ENCODE assay signal across 12 cellular contexts in genomic region chr9:20382460-20383071, GRCh38.
DNase-seq lines count a peak whose midpoint lies in the region; ATAC-seq and TF ChIP-seq lines count a peak whose summit lies in the region.
"Had no signal": no experiment of that assay in that cellular context is flagged by ENCODE, and none has a peak within 500 bp of the region (broad histone marks: within the 10 kb centered on the region; RNA-seq: fewer than 3 reads in every experiment).

No MANE protein-coding gene starts in this region.

- intact Hi-C loops in gastrocnemius medialis (cut with DNase I; ENCODE audit: low total_unique reads) = no loop called here

- ATAC-seq in activated naive CD4-positive, alpha-beta T cell treated with anti-CD3 and anti-CD28 coated beads, Interleukin-2, amount 50 U/mL, for 72 hours = peak; percentile 20 to 40
- ATAC-seq in HG03064 (IDR thresholded peaks at IDR 0.05; ENCODE audit: low read depth, unreplicated experiment) (peak; percentile 46), gastrocnemius medialis (no peak)

- no peaks in the 10 kb centered on the region for H3K9me3 ChIP-seq in gastrocnemius medialis

- DNase-seq in activated naive CD4-positive, alpha-beta T cell treated with anti-CD3 and anti-CD28 coated beads, Interleukin-2, amount 50 U/mL, for 72 hours (ENCODE audit: low spot score in 2 of 2) = no peak
- DNase-seq in activated naive CD4-positive, alpha-beta T cell treated with Interleukin-2 at 50 U/mL for 16 hours = no peak
- DNase-seq in amniotic stem cell (lab: John Stamatoyannopoulos, UW) (peak; percentile 8), NCI-H1436 (lab: John Stamatoyannopoulos, UW) (no peak), gastrocnemius medialis (no peak)
- DNase-seq in activated effector memory CD4-positive, alpha-beta T cell treated with anti-CD3 and anti-CD28 coated beads, Interleukin-2, amount 50 U/mL, for 16 hours = no peak
- DNase-seq: DND-41; effector memory CD4-positive, alpha-beta T cell had no signal

- H3K4me3 ChIP-seq in gastrocnemius medialis = no peak overlapping the region

- H3K4me1 ChIP-seq in gastrocnemius medialis = peaks cover 11% of the 10 kb centered on the region in 2 donors

- H3K4me1 Mint-ChIP-seq in stimulated activated naive CD8-positive, alpha-beta T cell treated with anti-CD3 and anti-CD28 coated beads, Interleukin-15, Interleukin-2, amounts not matched to agents 100 ng/mL and 50 ng/mL, for 24 hours (ENCODE audit: low read depth) = peaks cover 37% of the 10 kb centered on the region

- H3K27me3 Mint-ChIP-seq in stimulated activated naive CD8-positive, alpha-beta T cell treated with anti-CD3 and anti-CD28 coated beads, Interleukin-15, Interleukin-2, amounts not matched to agents 100 ng/mL and 50 ng/mL, for 24 hours = no peaks in the 10 kb centered on the region

- TF ChIP-seq POLR2A in gastrocnemius medialis (IDR thresholded peaks at IDR 0.05) = no peak

- in situ Hi-C loops in gastrocnemius medialis (cut with MboI; ENCODE audit: low sequenced_read_pairs in 4 of 4) = no loop called here

- no peak overlapping the region for H3K27ac Mint-ChIP-seq in activated naive CD4-positive, alpha-beta T cell treated with anti-CD3 and anti-CD28 coated beads, Interleukin-2, amount 50 U/mL, for 72 hours
- peak overlapping the region; percentile 2 for H3K27ac Mint-ChIP-seq in stimulated activated naive CD8-positive, alpha-beta T cell treated with anti-CD3 and anti-CD28 coated beads, Interleukin-15, Interleukin-2, amounts not matched to agents 100 ng/mL and 50 ng/mL, for 24 hours
- H3K27ac Mint-ChIP-seq: T-helper 1 cell treated with Interleukin-12 subunit alpha and Interleukin-12 subunit beta and Interleukin-4 antibody, amounts not matched to agents 30 μg/mL and 1 μg/mL, for 36 hours had no signal

- no peak overlapping the region for H3K4me3 Mint-ChIP-seq in stimulated activated naive CD8-positive, alpha-beta T cell treated with anti-CD3 and anti-CD28 coated beads, Interleukin-15, Interleukin-2, amounts not matched to agents 100 ng/mL and 50 ng/mL, for 24 hours
- H3K4me3 Mint-ChIP-seq: T-helper 1 cell treated with Interleukin-12 subunit alpha and Interleukin-12 subunit beta and Interleukin-4 antibody, amounts not matched to agents 30 μg/mL and 1 μg/mL, for 36 hours had no signal

- no peaks in the 10 kb centered on the region for H3K27me3 ChIP-seq in gastrocnemius medialis

- H3K36me3 ChIP-seq in gastrocnemius medialis = no peaks in the 10 kb centered on the region

- H3K9me3 Mint-ChIP-seq in activated naive CD4-positive, alpha-beta T cell treated with anti-CD3 and anti-CD28 coated beads, Interleukin-2, amount 50 U/mL, for 72 hours = no peaks in the 10 kb centered on the region
- H3K9me3 Mint-ChIP-seq in stimulated activated naive CD8-positive, alpha-beta T cell treated with anti-CD3 and anti-CD28 coated beads, Interleukin-15, Interleukin-2, amounts not matched to agents 100 ng/mL and 50 ng/mL, for 24 hours = no peaks in the 10 kb centered on the region
- H3K9me3 Mint-ChIP-seq: T-helper 1 cell treated with Interleukin-12 subunit alpha and Interleukin-12 subunit beta and Interleukin-4 antibody, amounts not matched to agents 30 μg/mL and 1 μg/mL, for 36 hours had no signal

- no peak overlapping the region for H3K27ac ChIP-seq in gastrocnemius medialis
- H3K27ac ChIP-seq: HL-60 had no signal

- peaks cover 0 to 6% of the 10 kb centered on the region in 2 donors for H3K36me3 Mint-ChIP-seq in activated naive CD4-positive, alpha-beta T cell treated with anti-CD3 and anti-CD28 coated beads, Interleukin-2, amount 50 U/mL, for 72 hours
- peaks cover 12% of the 10 kb centered on the region for H3K36me3 Mint-ChIP-seq in stimulated activated naive CD8-positive, alpha-beta T cell treated with anti-CD3 and anti-CD28 coated beads, Interleukin-15, Interleukin-2, amounts not matched to agents 100 ng/mL and 50 ng/mL, for 24 hours (ENCODE audit: low read depth)

- no peak for TF ChIP-seq CTCF in gastrocnemius medialis (IDR thresholded peaks at IDR 0.05 in 4 of 5, conservative IDR thresholded peaks at IDR 0.05 in 1 of 5)

Comparison
In these comparisons a context has a peak if more than half of its experiments do, and no peak if none do; other contexts are left out.
1. ATAC-seq: peak in activated naive CD4-positive, alpha-beta T cell treated with anti-CD3 and anti-CD28 coated beads, Interleukin-2, amount 50 U/mL, for 72 hours (2 of 2) and HG03064 (single experiment); none in gastrocnemius medialis (0 of 2).